In the genomic region with DNA sequence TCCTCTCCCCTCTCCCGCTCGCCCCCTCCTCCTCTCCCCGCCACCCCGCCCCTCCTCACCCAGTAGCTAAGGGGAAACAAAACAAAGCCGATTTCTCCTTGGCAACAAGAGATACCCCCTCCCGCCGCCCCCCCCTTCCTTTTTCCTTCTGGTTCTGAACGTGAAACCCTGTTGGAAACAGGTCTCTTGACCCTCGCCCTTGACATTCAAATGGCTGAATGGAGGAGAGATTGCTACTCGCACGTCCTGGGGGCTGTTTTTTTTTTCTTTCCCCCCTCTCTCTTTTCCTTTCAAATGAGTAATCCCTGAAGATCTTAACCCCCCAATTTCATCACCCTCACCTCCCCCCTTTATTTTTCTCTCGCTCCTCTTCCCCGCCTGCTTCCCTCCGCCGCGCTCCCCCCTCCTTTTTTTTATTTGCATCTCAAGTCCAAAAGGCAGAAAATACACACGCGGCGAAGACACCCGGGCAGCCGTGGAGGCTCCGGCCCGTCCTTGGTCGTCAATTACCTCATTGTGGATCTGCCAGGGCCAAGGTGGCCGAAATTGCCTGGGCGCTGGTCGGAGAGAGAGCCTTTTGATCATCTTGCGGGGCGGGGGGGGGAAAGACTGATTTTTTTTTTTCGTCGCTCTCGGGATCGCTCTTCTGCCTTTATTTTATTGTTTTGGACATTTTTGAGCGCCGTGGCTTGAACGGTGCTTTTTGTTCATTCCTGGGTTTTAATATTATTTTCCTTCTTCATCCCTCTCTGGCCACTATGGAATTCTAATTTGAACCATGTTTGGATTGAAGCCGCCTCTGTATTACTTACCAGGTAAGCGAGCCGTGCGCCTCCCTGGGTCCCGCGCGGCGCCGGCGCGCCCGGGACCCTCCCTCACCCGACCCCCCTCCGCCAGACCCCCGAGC, we compare ENCODE assay signal across 8 cellular contexts. TPM values are rescaled to one million over a fixed set of nuclear protein-coding genes. Genes with fewer than 3 reads are reported as not detected.
A peak's percentile ranks its signal among the peaks of the same experiment; 100 is the strongest.
DNase-seq lines count a peak whose midpoint lies in the region; ATAC-seq and TF ChIP-seq lines count a peak whose summit lies in the region.

No MANE protein-coding gene starts in this region.

- no peak overlapping the region for H2BK5ac ChIP-seq in mesenchymal stem cell (ENCODE audit: low read depth, low read length, poor library complexity, severe bottlenecking)

- H3K27me3 Mint-ChIP-seq in dendritic cell treated with granulocyte-macrophage colony-stimulating factor and Interleukin-4, amounts not matched to agents 40 ng/mL and 50 ng/mL, for 4 days, result no peaks in the 10 kb centered on the region

- H3K27me3 ChIP-seq in DND-41 (ENCODE audit: insufficient read depth, low read length, poor library complexity) (no peaks in the 10 kb centered on the region), HUES64 (ENCODE audit: insufficient read depth, low read length) (peaks cover 6% of the 10 kb centered on the region), SJSA1 (replicated peaks) (no peaks in the 10 kb centered on the region), mesenchymal stem cell (ENCODE audit: control insufficient read depth in 1 of 2, insufficient read depth in 1 of 2, low read length in 2 of 2) (no peaks in the 10 kb centered on the region)

- H3K79me1 ChIP-seq in mesenchymal stem cell (replicated peaks; ENCODE audit: low read length, poor library complexity, severe bottlenecking), result peaks cover 14% of the 10 kb centered on the region

- H3K4me2 ChIP-seq in DND-41 (ENCODE audit: insufficient read depth, low read length), result peak overlapping the region; percentile 75
- H3K4me2 ChIP-seq in mesenchymal stem cell (ENCODE audit: low read length, poor library complexity, severe bottlenecking), result peak overlapping the region; percentile 64

- peak overlapping the region; percentile 7 for H2BK15ac ChIP-seq in mesenchymal stem cell (ENCODE audit: low read depth, poor library complexity, severe bottlenecking)

- H3K4me1 ChIP-seq in DND-41 (ENCODE audit: insufficient read depth, low read length), result peaks cover 55% of the 10 kb centered on the region
- H3K4me1 ChIP-seq in HUES64 (ENCODE audit: insufficient read depth, low read length), result peaks cover 20% of the 10 kb centered on the region
- H3K4me1 ChIP-seq in SJSA1 (replicated peaks), result peaks cover 27% of the 10 kb centered on the region
- H3K4me1 ChIP-seq in mesenchymal stem cell (ENCODE audit: control insufficient read depth, insufficient read depth, low read depth, low read length), result peaks cover 28% of the 10 kb centered on the region
- H3K4me1 ChIP-seq in urinary bladder (ENCODE audit: insufficient read depth), result peaks cover 2% of the 10 kb centered on the region

- peak overlapping the region in 1 of 2 experiments; percentile 68 for H3K23ac ChIP-seq in mesenchymal stem cell (ENCODE audit: low read length in 2 of 2)

- H3K9ac ChIP-seq in DND-41 (ENCODE audit: low read depth, low read length), result peak overlapping the region; percentile 97
- H3K9ac ChIP-seq in HUES64 (ENCODE audit: low read depth, low read length), result peak overlapping the region; percentile 68
- peak overlapping the region; percentile 91 for H3K9ac ChIP-seq in mesenchymal stem cell (ENCODE audit: low read length)

- H3K9me3 ChIP-seq in DND-41 (ENCODE audit: insufficient read depth, low read length, severe bottlenecking) (no peaks in the 10 kb centered on the region), HUES64 (ENCODE audit: insufficient read depth, low read depth, low read length) (no peaks in the 10 kb centered on the region), SJSA1 (replicated peaks) (no peaks in the 10 kb centered on the region), mesenchymal stem cell (ENCODE audit: control insufficient read depth, low read length) (no peaks in the 10 kb centered on the region)

- H3K36me3 Mint-ChIP-seq in dendritic cell treated with granulocyte-macrophage colony-stimulating factor and Interleukin-4, amounts not matched to agents 40 ng/mL and 50 ng/mL, for 4 days (ENCODE audit: low read depth), result peaks cover 21% of the 10 kb centered on the region

- peak overlapping the region; percentile 70 for H2AFZ ChIP-seq in DND-41 (ENCODE audit: low read depth, low read length)
- no peak overlapping the region for H2AFZ ChIP-seq in mesenchymal stem cell (ENCODE audit: low read depth, low read length)

- H4K91ac ChIP-seq in mesenchymal stem cell (ENCODE audit: low read length), result peak overlapping the region; percentile 93

- DNase-seq in DND-41 (peak; percentile 64), SJSA1 (ENCODE audit: low read depth in 1 of 2, low spot score in 2 of 2) (peak; percentile 43 to 61), mesenchymal stem cell (peak; percentile 89)

- peak overlapping the region; percentile 36 to 88 for H3K14ac ChIP-seq in mesenchymal stem cell (ENCODE audit: low read length in 2 of 2)

- H2AK5ac ChIP-seq in mesenchymal stem cell (ENCODE audit: low read length, severe bottlenecking), result no peak overlapping the region

- ATAC-seq in DND-41 (ENCODE audit: insufficient read depth, low read depth) (peak; percentile 10; the same call in 2 of the 3 replicates), GM19395 (IDR thresholded peaks at IDR 0.05; ENCODE audit: unreplicated experiment) (no peak), HG02763 (IDR thresholded peaks at IDR 0.05; ENCODE audit: unreplicated experiment) (no peak)

- H3K79me2 ChIP-seq in DND-41 (ENCODE audit: insufficient read depth, low read length), result peaks cover 61% of the 10 kb centered on the region

- peak overlapping the region; percentile 90 to 99 for H3K18ac ChIP-seq in mesenchymal stem cell (ENCODE audit: low read depth in 1 of 2, low read length in 2 of 2)

- peak overlapping the region; percentile 61 to 100 for H3K4me3 ChIP-seq in DND-41 (ENCODE audit: low read depth in 1 of 2, low read length in 2 of 2)
- H3K4me3 ChIP-seq in HUES64 (ENCODE audit: low read length), result peak overlapping the region; percentile 72
- H3K4me3 ChIP-seq in SJSA1, result peak overlapping the region; percentile 94
- H3K4me3 ChIP-seq in mesenchymal stem cell (ENCODE audit: insufficient read depth in 1 of 2, low read depth in 1 of 2, low read length in 2 of 2), result peak overlapping the region; percentile 85 to 88
- peak overlapping the region; percentile 80 for H3K4me3 ChIP-seq in urinary bladder (ENCODE audit: low read depth, low read length)

- peak overlapping the region; percentile 98 for H2BK120ac ChIP-seq in mesenchymal stem cell (ENCODE audit: low read depth, low read length)

- intact Hi-C loops in dendritic cell treated with granulocyte-macrophage colony-stimulating factor and Interleukin-4, amounts not matched to agents 40 ng/mL and 50 ng/mL, for 4 days (cut with micrococcal nuclease), result loop anchor here (2.0 kb wide), 1 partner anchor 61 kb away; no protein-coding TSS in a partner anchor

- peak overlapping the region in 1 of 2 experiments; percentile 77 for H2BK12ac ChIP-seq in mesenchymal stem cell (ENCODE audit: low read length in 2 of 2)

- H3K4ac ChIP-seq in mesenchymal stem cell (ENCODE audit: low read depth in 1 of 2, low read length in 2 of 2), result peak overlapping the region in 1 of 2 experiments; percentile 94

- H3K4me3 Mint-ChIP-seq in dendritic cell treated with granulocyte-macrophage colony-stimulating factor and Interleukin-4, amounts not matched to agents 40 ng/mL and 50 ng/mL, for 4 days, result peak overlapping the region; percentile 95

- TF ChIP-seq CTCF in DND-41 (IDR thresholded peaks at IDR 0.05; ENCODE audit: borderline replicate concordance, extremely low read depth, low read length, poor library complexity, severe bottlenecking), result no peak

- H3K9me3 Mint-ChIP-seq in dendritic cell treated with granulocyte-macrophage colony-stimulating factor and Interleukin-4, amounts not matched to agents 40 ng/mL and 50 ng/mL, for 4 days, result no peaks in the 10 kb centered on the region

- under 1% methylated on average over 51 of the region's 51 CpGs for WGBS in HUES64
- whole genome bisulfite sequencing in mesenchymal stem cell, result under 1% methylated on average over 42 of the region's 51 CpGs
- under 1% methylated on average over 51 of the region's 51 CpGs for WGBS in urinary bladder

- H3K36me3 ChIP-seq in DND-41 (ENCODE audit: insufficient read depth, low read length) (peaks cover 19% of the 10 kb centered on the region; the same call in 1 of the 2 replicates), HUES64 (ENCODE audit: insufficient read depth, low read length) (no peaks in the 10 kb centered on the region), SJSA1 (peaks cover 4% of the 10 kb centered on the region), mesenchymal stem cell (ENCODE audit: control insufficient read depth in 1 of 2, insufficient read depth in 2 of 2, low read depth in 1 of 2, low read length in 2 of 2) (peaks cover 0 to 4% of the 10 kb centered on the region in 2 experiments), urinary bladder (ENCODE audit: insufficient read depth) (no peaks in the 10 kb centered on the region)

- no peak overlapping the region for H4K8ac ChIP-seq in mesenchymal stem cell (ENCODE audit: low read length)

- peaks cover 65% of the 10 kb centered on the region for H3K4me1 Mint-ChIP-seq in dendritic cell treated with granulocyte-macrophage colony-stimulating factor and Interleukin-4, amounts not matched to agents 40 ng/mL and 50 ng/mL, for 4 days (ENCODE audit: low read depth)

- H3K27ac ChIP-seq in DND-41 (ENCODE audit: low read length) (peak overlapping the region; percentile 91), HUES64 (ENCODE audit: low read depth, low read length) (peak overlapping the region; percentile 72; the same call in 1 of the 2 replicates), SJSA1 (peak overlapping the region; percentile 79; the same call in 1 of the 2 replicates), mesenchymal stem cell (ENCODE audit: low read length, poor library complexity, severe bottlenecking) (no peak overlapping the region), urinary bladder (ENCODE audit: low read depth) (peak overlapping the region; percentile 61)

- H4K20me1 ChIP-seq in DND-41 (ENCODE audit: insufficient read depth, low read length), result peaks cover 40% of the 10 kb centered on the region

- peak overlapping the region; percentile 95 for H3K27ac Mint-ChIP-seq in dendritic cell treated with granulocyte-macrophage colony-stimulating factor and Interleukin-4, amounts not matched to agents 40 ng/mL and 50 ng/mL, for 4 days

RNA-seq across cellular contexts. Expression of a gene that starts 57.3 kb away (rescaled TPM):
- polyA plus RNA-seq in HUES64 (2013, experiment 1 of 2), result 33.4 TPM
- polyA plus RNA-seq in HUES64 (2013, experiment 2 of 2), result 32.2 TPM
- 11.9 and 42.7 TPM in 2 replicates for total RNA-seq in SJSA1 (2014; rRNA removed; shearing (Covaris generic))
- 39.2 TPM for polyA plus RNA-seq in mesenchymal stem cell (2013, experiment 1 of 2)
- 38.5 TPM for polyA plus RNA-seq in mesenchymal stem cell (2013, experiment 2 of 2)
- 33.4 TPM for total RNA-seq in urinary bladder
- 29.7 TPM for polyA plus RNA-seq in urinary bladder
